In the genomic region with DNA sequence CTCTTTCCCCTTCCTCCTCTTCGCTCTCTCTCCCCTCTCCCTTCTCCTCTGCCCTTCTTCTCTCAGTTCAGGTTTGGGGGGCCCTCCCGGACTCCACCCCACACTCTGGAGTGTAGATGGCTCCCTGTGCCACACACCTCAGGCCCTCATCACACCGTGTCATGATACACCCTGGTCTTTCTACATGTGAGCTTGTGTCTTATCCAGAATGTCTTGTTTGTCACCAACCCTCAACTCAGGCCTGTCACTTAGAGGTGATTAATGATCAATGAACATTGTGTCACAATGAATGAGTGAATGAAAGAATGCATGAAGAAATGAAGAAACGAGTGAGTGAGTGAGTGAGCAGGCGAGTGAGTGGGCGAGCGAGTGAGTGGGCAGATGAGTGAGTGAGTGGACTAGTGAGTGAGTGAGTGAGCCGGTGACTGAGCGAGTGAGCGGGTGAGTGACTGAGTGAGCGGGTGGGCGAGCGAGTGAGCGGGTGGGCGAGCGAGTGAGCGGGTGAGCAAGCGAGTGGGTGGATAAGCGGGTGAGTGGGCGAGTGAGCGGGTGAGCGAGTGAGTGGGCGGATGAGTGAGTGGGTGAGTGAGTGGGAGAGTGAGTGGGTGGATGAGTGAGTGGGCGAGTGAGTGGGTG, we compare ENCODE assay signal across 12 cellular contexts. TPM values are rescaled to one million over a fixed set of nuclear protein-coding genes. Genes with fewer than 3 reads are reported as not detected.
A peak's percentile ranks its signal among the peaks of the same experiment; 100 is the strongest.
DNase-seq lines count a peak whose midpoint lies in the region; ATAC-seq, FAIRE-seq and TF ChIP-seq lines count a peak whose summit lies in the region.
"Had no signal": no experiment of that assay in that cellular context is flagged by ENCODE, and none has a peak within 500 bp of the region (broad histone marks: within the 10 kb centered on the region; RNA-seq: fewer than 3 reads in every experiment).

No MANE protein-coding gene starts in this region.

- intact Hi-C loops in activated naive CD4-positive, alpha-beta T cell treated with anti-CD3 and anti-CD28 coated beads for 36 hours (cut with micrococcal nuclease) = no loop called here

- no peaks in the 10 kb centered on the region for H3K27me3 Mint-ChIP-seq in activated naive CD4-positive, alpha-beta T cell treated with anti-CD3 and anti-CD28 coated beads for 36 hours (ENCODE audit: low read depth)
- no peaks in the 10 kb centered on the region for H3K27me3 Mint-ChIP-seq in naive B cell

- no peaks in the 10 kb centered on the region for H3K36me3 Mint-ChIP-seq in activated naive CD4-positive, alpha-beta T cell treated with anti-CD3 and anti-CD28 coated beads for 36 hours (ENCODE audit: low read depth)
- peaks cover 0 to 1% of the 10 kb centered on the region in 2 donors for H3K36me3 Mint-ChIP-seq in naive B cell

- ATAC-seq in naive B cell (ENCODE audit: low read depth in 2 of 2) = no peak

- CTCF ChIA-PET in activated naive CD4-positive, alpha-beta T cell treated with anti-CD3 and anti-CD28 coated beads for 36 hours (lab: Charles Lee) = interaction anchor here (0.9 to 1.3 kb wide), 2 partner anchors 10 to 101 kb away, joined by 3 read pairs; no protein-coding TSS in a partner anchor

- H3K27ac Mint-ChIP-seq in activated naive CD4-positive, alpha-beta T cell treated with anti-CD3 and anti-CD28 coated beads for 36 hours = no peak overlapping the region
- peak overlapping the region in 5 of 6 donors; percentile 1 to 81 (median 51) for H3K27ac Mint-ChIP-seq in naive B cell

- TF ChIP-seq CTCF in D721Med (IDR thresholded peaks at IDR 0.05; ENCODE audit: insufficient read depth, missing control alignments) = no peak

- peak; percentile 32 for DNase-seq in activated naive CD4-positive, alpha-beta T cell treated with anti-CD3 and anti-CD28 coated beads for 36 hours
- no peak for DNase-seq in activated naive CD4-positive, alpha-beta T cell (lab: John Stamatoyannopoulos, UW)
- peak; percentile 45 to 56 for DNase-seq in activated T-cell treated with anti-CD3 and anti-CD28 coated beads, Interleukin-2, amount 50 U/mL, for 48 hours
- DNase-seq in naive B cell (no peak), urothelium cell line (ENCODE audit: low spot score) (peak; percentile 2), G401 (ENCODE audit: low spot score) (no peak), NCI-H82 (lab: John Stamatoyannopoulos, UW) (no peak), D721Med (ENCODE audit: insufficient read length, low spot score) (no peak)
- DNase-seq: NCI-H226 had no signal

- FAIRE-seq in urothelium cell line (lab: Jason Lieb, UNC) (peak; percentile 55), D721Med (lab: Jason Lieb, UNC) (no peak)

- H3K9me3 Mint-ChIP-seq in activated naive CD4-positive, alpha-beta T cell treated with anti-CD3 and anti-CD28 coated beads for 36 hours = peaks cover 3% of the 10 kb centered on the region
- peaks cover 0 to 5% (median 0%) of the 10 kb centered on the region in 7 donors for H3K9me3 Mint-ChIP-seq in naive B cell

- no peak overlapping the region for H3K4me3 Mint-ChIP-seq in activated naive CD4-positive, alpha-beta T cell treated with anti-CD3 and anti-CD28 coated beads for 36 hours
- peak overlapping the region in 1 of 8 donors; percentile 47 for H3K4me3 Mint-ChIP-seq in naive B cell

- in situ Hi-C loops in G401 (cut with HindIII; ENCODE audit: low sequenced_read_pairs) = no loop called here

- H3K4me1 Mint-ChIP-seq in activated naive CD4-positive, alpha-beta T cell treated with anti-CD3 and anti-CD28 coated beads for 36 hours (ENCODE audit: low read depth) = peaks cover 26% of the 10 kb centered on the region
- peaks cover 19 to 23% (median 22%) of the 10 kb centered on the region in 3 donors for H3K4me1 Mint-ChIP-seq in naive B cell

RNA-seq across cellular contexts. Expression of gene CAPN1, which starts 33.8 kb away (rescaled TPM):
- 10 to 100 TPM; 68.5 to 73.5 TPM for total RNA-seq in activated naive CD4-positive, alpha-beta T cell treated with anti-CD3 and anti-CD28 coated beads for 36 hours
- 100 to 1,000 TPM in 5 of 6 donors, 10 to 100 TPM in 1; 93.8 to 132 (median 124) TPM for polyA plus RNA-seq in naive B cell (ENCODE audit: low read depth in 6 of 6)
- 76.6 and 128 TPM in 2 replicates for total RNA-seq in G401 (2014; rRNA removed; shearing (Covaris generic))

RNA-seq across cellular contexts. Expression of gene SPDYC, which starts 45.5 kb away (rescaled TPM):
- total RNA-seq in activated naive CD4-positive, alpha-beta T cell treated with anti-CD3 and anti-CD28 coated beads for 36 hours = not detected
- under 1 TPM in 1 of 6 donors, not detected in 5; 0.48 TPM for polyA plus RNA-seq in naive B cell (ENCODE audit: low read depth in 6 of 6)
- total RNA-seq in G401 (2014; rRNA removed; shearing (Covaris generic)) = 2.0 and 3.4 TPM in 2 replicates
- total RNA-seq: chondrocyte, fibroblast of villous mesenchyme, renal cortical epithelial cell had no signal

RNA-seq across cellular contexts. Expression of gene POLA2, which starts 46.2 kb away (rescaled TPM):
- total RNA-seq in activated naive CD4-positive, alpha-beta T cell treated with anti-CD3 and anti-CD28 coated beads for 36 hours = 10 to 100 TPM; 65.1 to 67.0 TPM
- polyA plus RNA-seq in naive B cell (ENCODE audit: low read depth in 6 of 6) = 10 to 100 TPM; 11.9 to 20.4 (median 16.2) TPM
- 10.8 and 19.4 TPM in 2 replicates for total RNA-seq in G401 (2014; rRNA removed; shearing (Covaris generic))

Comparison
In these comparisons a context has a peak if more than half of its experiments do, and no peak if none do; other contexts are left out.
1. DNase-seq: peak in activated naive CD4-positive, alpha-beta T cell treated with anti-CD3 and anti-CD28 coated beads for 36 hours (single experiment), activated T-cell treated with anti-CD3 and anti-CD28 coated beads, Interleukin-2, amount 50 U/mL, for 48 hours (2 of 2) and urothelium cell line (single experiment); none in activated naive CD4-positive, alpha-beta T cell (0 of 4), naive B cell (single experiment), G401 (single experiment), NCI-H82 (single experiment) and D721Med (single experiment).